Comparison of ENCODE assay signal across 14 cellular contexts in the genomic region with DNA sequence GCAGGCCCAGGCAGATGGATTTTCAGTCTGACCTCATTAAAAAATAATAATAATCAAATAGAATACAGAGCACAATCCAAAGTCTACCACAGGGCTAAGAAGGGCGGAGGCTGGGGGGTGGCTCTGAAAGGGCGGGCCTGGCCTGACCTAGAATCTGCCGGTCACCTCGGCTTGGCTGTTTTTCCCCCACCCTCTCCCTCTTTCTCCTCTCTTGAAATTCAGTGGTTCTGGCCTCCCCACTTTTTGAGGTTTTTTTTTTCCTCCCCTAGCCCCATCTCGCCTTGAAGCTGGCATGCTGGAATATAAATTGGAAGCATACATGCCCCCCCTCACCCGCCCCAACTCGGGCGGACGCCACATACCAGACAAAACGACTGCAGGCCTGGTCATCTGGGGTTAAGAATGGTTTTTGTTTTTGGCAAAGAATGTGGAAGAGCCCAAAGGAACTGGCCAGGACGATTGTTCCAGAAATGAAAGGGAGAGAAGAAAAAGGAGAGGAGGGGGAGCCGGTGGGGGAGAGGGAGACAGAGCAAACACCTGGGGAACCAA. TPM values are rescaled to one million over a fixed set of nuclear protein-coding genes. Genes with fewer than 3 reads are reported as not detected.
A peak's percentile ranks its signal among the peaks of the same experiment; 100 is the strongest.
DNase-seq lines count a peak whose midpoint lies in the region; ATAC-seq and TF ChIP-seq lines count a peak whose summit lies in the region.
"Had no signal": no experiment of that assay in that cellular context is flagged by ENCODE, and none has a peak within 500 bp of the region (broad histone marks: within the 10 kb centered on the region; RNA-seq: fewer than 3 reads in every experiment).

No MANE protein-coding gene starts in this region.

- H3K4me1 ChIP-seq in ES-I3 (ENCODE audit: insufficient read depth, low read length) (peaks cover 32% of the 10 kb centered on the region), left lung (peaks cover 6 to 12% of the 10 kb centered on the region in 2 donors)

- no peak overlapping the region for H3K4me3 ChIP-seq in left lung

- peak overlapping the region; percentile 33 to 37 for H3K27ac ChIP-seq in left lung
- H3K27ac ChIP-seq: HL-60 had no signal

- TF ChIP-seq CTCF in chondrocyte (IDR thresholded peaks at IDR 0.05) (no peak), left lung (IDR thresholded peaks at IDR 0.05) (no peak)

- H3K4me3 Mint-ChIP-seq in chondrocyte (ENCODE audit: unreplicated experiment) = peak overlapping the region; percentile 54
- H3K4me3 Mint-ChIP-seq in stimulated activated naive B cell treated with anti-CD40 and anti-IgM and Interleukin-4, amounts not matched to agents 10 μg/mL and 1 μg/mL and 100 μg/mL, for 72 hours = no peak overlapping the region
- no peak overlapping the region for H3K4me3 Mint-ChIP-seq in naive thymus-derived CD8-positive, alpha-beta T cell
- H3K4me3 Mint-ChIP-seq: CD4-positive, alpha-beta T cell had no signal

- ATAC-seq in left lung (no peak), GM18498 (IDR thresholded peaks at IDR 0.05; ENCODE audit: unreplicated experiment) (no peak), GM19395 (IDR thresholded peaks at IDR 0.05; ENCODE audit: unreplicated experiment) (no peak)
- ATAC-seq in stimulated activated naive B cell treated with anti-CD40 and anti-IgM and Interleukin-4, amounts not matched to agents 10 μg/mL and 1 μg/mL and 100 μg/mL, for 72 hours (replicated peaks) = no peak
- ATAC-seq in naive thymus-derived CD8-positive, alpha-beta T cell = no peak

- H3K36me3 ChIP-seq in ES-I3 (ENCODE audit: insufficient read depth, low read length) (peaks cover 3% of the 10 kb centered on the region; the same call in 1 of the 2 replicates), left lung (no peaks in the 10 kb centered on the region)

- H3K4me1 Mint-ChIP-seq in chondrocyte (ENCODE audit: low read depth) = peaks cover 76% of the 10 kb centered on the region
- peaks cover 0 to 21% of the 10 kb centered on the region in 2 donors for H3K4me1 Mint-ChIP-seq in stimulated activated naive B cell treated with anti-CD40 and anti-IgM and Interleukin-4, amounts not matched to agents 10 μg/mL and 1 μg/mL and 100 μg/mL, for 72 hours
- no peaks in the 10 kb centered on the region for H3K4me1 Mint-ChIP-seq in naive thymus-derived CD8-positive, alpha-beta T cell

- H3K9me3 ChIP-seq in ES-I3 (ENCODE audit: control insufficient read depth, insufficient read depth, low read length) = 0 out of 2 replicates have a peak, but pooled peaks cover 3% of the 10 kb centered on the region
- peaks cover 0 to 3% of the 10 kb centered on the region in 2 donors for H3K9me3 ChIP-seq in left lung

- no peaks in the 10 kb centered on the region for H3K9me3 Mint-ChIP-seq in chondrocyte (ENCODE audit: low read depth)
- no peaks in the 10 kb centered on the region for H3K9me3 Mint-ChIP-seq in stimulated activated naive B cell treated with anti-CD40 and anti-IgM and Interleukin-4, amounts not matched to agents 10 μg/mL and 1 μg/mL and 100 μg/mL, for 72 hours
- no peaks in the 10 kb centered on the region for H3K9me3 Mint-ChIP-seq in naive thymus-derived CD8-positive, alpha-beta T cell
- H3K9me3 Mint-ChIP-seq: CD4-positive, alpha-beta T cell had no signal

- peaks cover 23% of the 10 kb centered on the region for H3K36me3 Mint-ChIP-seq in chondrocyte (ENCODE audit: low read depth)
- no peaks in the 10 kb centered on the region for H3K36me3 Mint-ChIP-seq in stimulated activated naive B cell treated with anti-CD40 and anti-IgM and Interleukin-4, amounts not matched to agents 10 μg/mL and 1 μg/mL and 100 μg/mL, for 72 hours
- no peaks in the 10 kb centered on the region for H3K36me3 Mint-ChIP-seq in naive thymus-derived CD8-positive, alpha-beta T cell

- peaks cover 0 to 19% of the 10 kb centered on the region in 2 donors for H3K27me3 ChIP-seq in left lung

- peak overlapping the region; percentile 92 for H3K27ac Mint-ChIP-seq in chondrocyte (ENCODE audit: unreplicated experiment)
- peak overlapping the region; percentile 52 for H3K27ac Mint-ChIP-seq in stimulated activated naive B cell treated with anti-CD40 and anti-IgM and Interleukin-4, amounts not matched to agents 10 μg/mL and 1 μg/mL and 100 μg/mL, for 72 hours
- no peak overlapping the region for H3K27ac Mint-ChIP-seq in naive thymus-derived CD8-positive, alpha-beta T cell
- H3K27ac Mint-ChIP-seq: CD4-positive, alpha-beta T cell had no signal

- DNase-seq in chondrocyte (ENCODE audit: low spot score) (no peak), left lung (no peak), NCI-H69 (lab: John Stamatoyannopoulos, UW) (no peak)
- no peak for DNase-seq in stimulated activated naive B cell treated with anti-CD40 and anti-IgM and Interleukin-4, amounts not matched to agents 10 μg/mL and 1 μg/mL and 100 μg/mL, for 72 hours
- no peak for DNase-seq in naive thymus-derived CD8-positive, alpha-beta T cell
- DNase-seq: amygdala; CD4-positive, alpha-beta T cell; NCI-H510A; RPMI8226; stimulated activated CD4-positive, alpha-beta T cell treated with anti-CD3 and anti-CD28 coated beads, Interleukin-15, amount 100 ng/mL, for 24 hours had no signal

- intact Hi-C loops in left lung (cut with DNase I) = no loop called here

- H3K9ac ChIP-seq in ES-I3 (ENCODE audit: low read depth, low read length) = peak overlapping the region; percentile 45; the same call in 1 of the 2 replicates

- POLR2A ChIA-PET in naive thymus-derived CD8-positive, alpha-beta T cell (lab: Charles Lee) = no interaction called here

- H3K27me3 Mint-ChIP-seq in chondrocyte (ENCODE audit: low read depth) = no peaks in the 10 kb centered on the region
- H3K27me3 Mint-ChIP-seq in stimulated activated naive B cell treated with anti-CD40 and anti-IgM and Interleukin-4, amounts not matched to agents 10 μg/mL and 1 μg/mL and 100 μg/mL, for 72 hours = peaks cover 24 to 38% of the 10 kb centered on the region in 2 donors
- peaks cover 0 to 49% (median 21%) of the 10 kb centered on the region in 5 donors for H3K27me3 Mint-ChIP-seq in naive thymus-derived CD8-positive, alpha-beta T cell

RNA-seq across cellular contexts. Expression of gene MN1, which starts 25.1 kb away (rescaled TPM):
- total RNA-seq in chondrocyte = 119 to 156 TPM (median 121 TPM) in 3 replicates
- 1 to 10 TPM; 5.1 to 7.4 TPM for total RNA-seq in left lung
- under 1 TPM; 0.22 to 0.39 TPM for total RNA-seq in naive thymus-derived CD8-positive, alpha-beta T cell
- under 1 TPM in 1 of 3 donors, not detected in 2; 0.10 TPM for polyA plus RNA-seq in naive thymus-derived CD8-positive, alpha-beta T cell

Comparison
In these comparisons a context has a peak if more than half of its experiments do, and no peak if none do; other contexts are left out.
1. H3K27ac Mint-ChIP-seq: peak in chondrocyte (single experiment) and stimulated activated naive B cell treated with anti-CD40 and anti-IgM and Interleukin-4, amounts not matched to agents 10 μg/mL and 1 μg/mL and 100 μg/mL, for 72 hours (single experiment); none in naive thymus-derived CD8-positive, alpha-beta T cell (0 of 10).
2. RNA of gene MN1, which starts 25.1 kb away (total RNA-seq): 119 to 156 TPM in chondrocyte; 5.1 to 7.4 TPM in left lung and 0.22 to 0.39 TPM in naive thymus-derived CD8-positive, alpha-beta T cell; every median in the first group is over 10 times any median in the second.